In the genomic region with DNA sequence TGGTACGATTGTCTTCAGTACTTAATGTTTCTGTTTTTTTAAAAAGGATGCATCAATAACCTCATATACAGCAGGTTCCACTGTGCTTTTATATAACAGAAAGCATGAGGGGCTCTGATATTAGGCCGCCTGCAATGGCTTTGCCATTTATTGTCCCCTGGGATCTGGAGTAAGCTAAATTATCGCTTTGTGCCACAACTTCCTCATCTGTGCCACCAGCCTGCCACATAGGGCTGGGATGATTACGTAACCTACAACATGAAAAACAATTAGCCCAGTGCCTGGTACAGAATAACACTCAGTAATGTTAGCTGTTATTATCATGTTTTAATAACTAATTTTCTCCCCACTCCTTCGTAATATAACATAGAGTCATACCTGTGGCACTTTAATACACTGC, we compare ENCODE assay signal across 17 cellular contexts.
DNase-seq lines count a peak whose midpoint lies in the region; ATAC-seq and TF ChIP-seq lines count a peak whose summit lies in the region.
"Had no signal": no experiment of that assay in that cellular context is flagged by ENCODE, and none has a peak within 500 bp of the region (broad histone marks: within the 10 kb centered on the region; RNA-seq: fewer than 3 reads in every experiment).

No MANE protein-coding gene starts in this region.

- no peak overlapping the region for H2AFZ ChIP-seq in mammary epithelial cell (ENCODE audit: low read depth, low read length)
- H2AFZ ChIP-seq: PC-9 had no signal

- H3K9me3 Mint-ChIP-seq in natural killer cell, result no peaks in the 10 kb centered on the region
- no peaks in the 10 kb centered on the region for H3K9me3 Mint-ChIP-seq in natural killer cell treated with Interleukin-12 subunit alpha and Interleukin-12 subunit beta and Interleukin-15 and Interleukin-18, amount 100 ng/mL, for 72 hours
- H3K9me3 Mint-ChIP-seq: central memory CD8-positive, alpha-beta T cell; IgD-negative memory B cell had no signal

- H3K9me3 ChIP-seq in upper lobe of right lung, result no peaks in the 10 kb centered on the region
- no peaks in the 10 kb centered on the region for H3K9me3 ChIP-seq in mammary epithelial cell (replicated peaks; ENCODE audit: insufficient read depth, low read length)
- H3K9me3 ChIP-seq: heart left ventricle, uterus had no signal

- no peaks in the 10 kb centered on the region for H3K36me3 Mint-ChIP-seq in natural killer cell
- no peaks in the 10 kb centered on the region for H3K36me3 Mint-ChIP-seq in natural killer cell treated with Interleukin-12 subunit alpha and Interleukin-12 subunit beta and Interleukin-15 and Interleukin-18, amount 100 ng/mL, for 72 hours
- H3K36me3 Mint-ChIP-seq: IgD-negative memory B cell had no signal

- no peaks in the 10 kb centered on the region for H3K79me2 ChIP-seq in mammary epithelial cell (ENCODE audit: insufficient read depth, low read length)

- intact Hi-C loops in natural killer cell (cut with micrococcal nuclease), result no loop called here
- intact Hi-C loops in left colon (cut with DNase I, micrococcal nuclease), result loop anchor here in 1 of 2 donors (5.0 kb wide), 1 partner anchor 509 kb away; no protein-coding TSS in a partner anchor
- intact Hi-C loops in upper lobe of right lung (cut with DNase I), result no loop called here
- intact Hi-C loops in mammary epithelial cell (cut with micrococcal nuclease), result no loop called here

- TF ChIP-seq CTCF in natural killer cell (IDR thresholded peaks at IDR 0.05) (no peak), upper lobe of right lung (IDR thresholded peaks at IDR 0.05) (no peak), mammary epithelial cell (conservative IDR thresholded peaks at IDR 0.05 in 1 of 2, IDR thresholded peaks at IDR 0.05 in 1 of 2; ENCODE audit: extremely low read depth in 1 of 2, insufficient read depth in 1 of 2, low read depth in 1 of 2, low read length in 2 of 2) (no peak), GM10266 (IDR thresholded peaks at IDR 0.05; ENCODE audit: control insufficient read depth, insufficient read depth, low read depth, missing control alignments) (no peak)

- H3K36me3 ChIP-seq in upper lobe of right lung (no peaks in the 10 kb centered on the region), mammary epithelial cell (ENCODE audit: insufficient read depth, low read length) (no peaks in the 10 kb centered on the region)
- H3K36me3 ChIP-seq: heart left ventricle, uterus had no signal

- 68% methylated on average over 5 of the region's 5 CpGs for WGBS in mammary epithelial cell (ENCODE audit: low coverage, missing lambda C conversion rate)

- BruUV-seq in mammary epithelial cell (replicated peaks; lab: Mats Ljungman, UMichigan), result no TSS peak

- dilution Hi-C loops in mammary epithelial cell (cut with HindIII; ENCODE audit: low sequenced_read_pairs), result loop anchor here (25.0 kb wide), 1 partner anchor 174 kb away; no protein-coding TSS in a partner anchor

- H3K4me1 Mint-ChIP-seq in natural killer cell, result peaks cover 14 to 20% of the 10 kb centered on the region in 2 donors
- peaks cover 17 to 22% of the 10 kb centered on the region in 2 donors for H3K4me1 Mint-ChIP-seq in natural killer cell treated with Interleukin-12 subunit alpha and Interleukin-12 subunit beta and Interleukin-15 and Interleukin-18, amount 100 ng/mL, for 72 hours (ENCODE audit: low read depth in 2 of 2)

- H3K27me3 Mint-ChIP-seq in natural killer cell (ENCODE audit: low read depth in 2 of 2), result peaks cover 23 to 33% of the 10 kb centered on the region in 2 donors
- H3K27me3 Mint-ChIP-seq in natural killer cell treated with Interleukin-12 subunit alpha and Interleukin-12 subunit beta and Interleukin-15 and Interleukin-18, amount 100 ng/mL, for 72 hours, result peaks cover 17 to 25% of the 10 kb centered on the region in 2 donors

- no peaks in the 10 kb centered on the region for H3K27me3 ChIP-seq in upper lobe of right lung
- H3K27me3 ChIP-seq in mammary epithelial cell (ENCODE audit: insufficient read depth, low read length), result no peaks in the 10 kb centered on the region
- H3K27me3 ChIP-seq: heart left ventricle, uterus had no signal

- DNase-seq in natural killer cell (no peak), UCSD-AML1 (lab: John Stamatoyannopoulos, UW; ENCODE audit: unreplicated experiment) (peak; percentile 43), left colon (no peak), upper lobe of right lung (no peak), mammary epithelial cell (no peak), GM10266 (ENCODE audit: extremely low spot score) (no peak), NCI-H446 treated with DMSO at 0.1 percent for 48 hours (lab: John Stamatoyannopoulos, UW) (no peak)
- no peak for DNase-seq in natural killer cell treated with Interleukin-12 subunit alpha and Interleukin-12 subunit beta and Interleukin-15 and Interleukin-18, amount 100 ng/mL, for 72 hours (ENCODE audit: low spot score)
- DNase-seq: activated naive CD4-positive, alpha-beta T cell treated with anti-CD3 and anti-CD28 coated beads, Interleukin-2, amount 50 U/mL, for 16 hours; DMS53; heart left ventricle; NCI-H1930; PC-9; stimulated activated CD4-positive, alpha-beta T cell treated with anti-CD3 and anti-CD28 coated beads, Interleukin-12 subunit alpha, Interleukin-12 subunit beta, amount 100 ng/mL, for 4 hours; uterus had no signal

- no peak overlapping the region for H3K27ac Mint-ChIP-seq in natural killer cell
- H3K27ac Mint-ChIP-seq in natural killer cell treated with Interleukin-12 subunit alpha and Interleukin-12 subunit beta and Interleukin-15 and Interleukin-18, amount 100 ng/mL, for 72 hours, result no peak overlapping the region

- H4K20me1 ChIP-seq in mammary epithelial cell (ENCODE audit: insufficient read depth, low read length), result no peaks in the 10 kb centered on the region

- CTCF ChIA-PET in mammary epithelial cell (lab: Charles Lee; ENCODE audit: low non-redundant PET), result no interaction called here

- no peak overlapping the region for H3K4me3 Mint-ChIP-seq in natural killer cell
- no peak overlapping the region for H3K4me3 Mint-ChIP-seq in natural killer cell treated with Interleukin-12 subunit alpha and Interleukin-12 subunit beta and Interleukin-15 and Interleukin-18, amount 100 ng/mL, for 72 hours
- H3K4me3 Mint-ChIP-seq: central memory CD8-positive, alpha-beta T cell had no signal

- H3K27ac ChIP-seq in upper lobe of right lung (no peak overlapping the region), mammary epithelial cell (ENCODE audit: insufficient read depth, low read depth, low read length) (no peak overlapping the region)
- H3K27ac ChIP-seq: heart left ventricle, PC-9, uterus had no signal

- H3K9ac ChIP-seq in mammary epithelial cell (ENCODE audit: insufficient read depth, low read length), result no peak overlapping the region

- H3K4me1 ChIP-seq in upper lobe of right lung (no peaks in the 10 kb centered on the region), mammary epithelial cell (ENCODE audit: insufficient read depth, low read length) (peaks cover 17% of the 10 kb centered on the region)
- H3K4me1 ChIP-seq: uterus had no signal

- no peak overlapping the region for H3K4me2 ChIP-seq in mammary epithelial cell (ENCODE audit: insufficient read depth, low read depth, low read length)
- H3K4me2 ChIP-seq: PC-9 had no signal

- H3K4me3 ChIP-seq in upper lobe of right lung (no peak overlapping the region), mammary epithelial cell (replicated peaks in 1 of 3; ENCODE audit: insufficient read depth in 1 of 3, low read depth in 2 of 3, low read length in 3 of 3) (no peak overlapping the region)
- H3K4me3 ChIP-seq: heart left ventricle, PC-9, uterus had no signal

- ATAC-seq in natural killer cell (peak in 2 of 3 donors; percentile 32 to 69), left colon (peak; percentile 34), upper lobe of right lung (peak; percentile 71)
- no peak for ATAC-seq in natural killer cell treated with Interleukin-12 subunit alpha and Interleukin-12 subunit beta and Interleukin-15 and Interleukin-18, amount 100 ng/mL, for 72 hours
- ATAC-seq: heart left ventricle had no signal

- in situ Hi-C loops in mammary epithelial cell (cut with MboI; ENCODE audit: low sequenced_read_pairs in 2 of 2), result loop anchor here in 1 of 2 donors (25.0 kb wide), 1 partner anchor 449 kb away; no protein-coding TSS in a partner anchor

Comparison
In these comparisons a context has a peak if more than half of its experiments do, and no peak if none do; other contexts are left out.
1. ATAC-seq: peak in natural killer cell (2 of 3), left colon (single experiment) and upper lobe of right lung (single experiment); none in natural killer cell treated with Interleukin-12 subunit alpha and Interleukin-12 subunit beta and Interleukin-15 and Interleukin-18, amount 100 ng/mL, for 72 hours (0 of 2).